In genomic region chr11:33860926-33861325, GRCh38 we compare ENCODE assay signal across 28 cellular contexts. TPM values are rescaled to one million over a fixed set of nuclear protein-coding genes. Genes with fewer than 3 reads are reported as not detected.
DNase-seq lines count a peak whose midpoint lies in the region; ATAC-seq and TF ChIP-seq lines count a peak whose summit lies in the region.
"Had no signal": no experiment of that assay in that cellular context is flagged by ENCODE, and none has a peak within 500 bp of the region (broad histone marks: within the 10 kb centered on the region; RNA-seq: fewer than 3 reads in every experiment).

No MANE protein-coding gene starts in this region.

- DNase-seq in NCI-H1092 (lab: John Stamatoyannopoulos, UW) (peak; percentile 52), WERI-Rb-1 (no peak), left colon (no peak), prostate gland (ENCODE audit: low spot score) (peak; percentile 22), NCI-H1694 treated with DMSO at 0.1 percent for 48 hours (lab: John Stamatoyannopoulos, UW) (no peak), GM10248 (ENCODE audit: extremely low spot score) (no peak)
- no peak for DNase-seq in stimulated activated CD4-positive, alpha-beta T cell treated with anti-CD3 and anti-CD28 coated beads, Interleukin-2, amount 100 ng/mL, for 48 hours
- DNase-seq: activated CD4-positive, alpha-beta T cell treated with anti-CD3 and anti-CD28 coated beads, Interleukin-2, amount 50 U/mL, for 4 hours; activated CD8-positive, alpha-beta memory T cell treated with anti-CD3 and anti-CD28 coated beads, Interleukin-2, amount 10 ng/mL, durations not matched to agents 7 days and 5 days; activated gamma-delta T cell; activated naive CD8-positive, alpha-beta T cell treated with anti-CD3 and anti-CD28 coated beads for 36 hours; activated T-cell treated with anti-CD3 and anti-CD28 coated beads, Interleukin-2, amount 50 U/mL, for 4 hours; anterior cingulate cortex; CD8-positive, alpha-beta T cell; cortex of kidney; effector memory CD4-positive, alpha-beta T cell; erythroblast; GOT3; immature natural killer cell; KBM-7; left ventricle myocardium inferior; mesendoderm; NCI-H510A treated with DMSO at 0.1 percent for 48 hours; PC-9; T-helper 17 cell; transverse colon had no signal

- CTCF ChIA-PET in GM10248 (lab: Yijun Ruan, JAX), result interaction anchor here (1.4 to 10.2 kb wide), 5 partner anchors 31 to 127 kb away, joined by 4 to 199 read pairs (median 26); no protein-coding TSS in a partner anchor

- no peaks in the 10 kb centered on the region for H3K9me3 ChIP-seq in WERI-Rb-1 (ENCODE audit: severe bottlenecking)
- no peaks in the 10 kb centered on the region for H3K9me3 ChIP-seq in prostate gland
- H3K9me3 ChIP-seq: left ventricle myocardium inferior, transverse colon had no signal

- no peak overlapping the region for H3K4me3 ChIP-seq in WERI-Rb-1 (ENCODE audit: low read depth, low read length)
- H3K4me3 ChIP-seq in prostate gland, result no peak overlapping the region
- H3K4me3 ChIP-seq: cardiac muscle cell, left ventricle myocardium inferior, PC-9, transverse colon had no signal

- intact Hi-C loops in left colon (cut with DNase I, micrococcal nuclease) (no loop called here), prostate gland (cut with DNase I) (no loop called here)

- TF ChIP-seq POLR2A in prostate gland (IDR thresholded peaks at IDR 0.05), result no peak

- POLR2A ChIA-PET in GM10248 (lab: Yijun Ruan, JAX), result no interaction called here

- TF ChIP-seq CTCF in WERI-Rb-1 (IDR thresholded peaks at IDR 0.05; ENCODE audit: low read depth, low read length) (no peak), prostate gland (IDR thresholded peaks at IDR 0.05) (no peak), GM10248 (IDR thresholded peaks at IDR 0.05; ENCODE audit: control extremely low read depth, extremely low read depth, low read depth, missing control alignments) (no peak)

- WGBS in prostate gland, result 52% methylated on average over 5 of the region's 5 CpGs

- peak overlapping the region; percentile 67 for H3K27ac ChIP-seq in WERI-Rb-1
- H3K27ac ChIP-seq in prostate gland, result no peak overlapping the region
- H3K27ac ChIP-seq: cardiac muscle cell, left ventricle myocardium inferior, PC-9, transverse colon had no signal

- ATAC-seq in left colon, result peak; percentile 56
- ATAC-seq: activated CD8-positive, alpha-beta memory T cell treated with anti-CD3 and anti-CD28 coated beads, Interleukin-2, amount 10 ng/mL, durations not matched to agents 7 days and 5 days; activated T-cell treated with anti-CD3 and anti-CD28 coated beads, Interleukin-2, amount 50 U/mL, for 4 hours; CD8-positive, alpha-beta T cell; stimulated activated memory B cell treated with anti-CD40 and anti-IgM and Interleukin-4, amounts not matched to agents 10 μg/mL and 1 μg/mL and 100 μg/mL, for 72 hours; T-helper 17 cell had no signal

- no peaks in the 10 kb centered on the region for H3K4me1 ChIP-seq in prostate gland (replicated peaks)
- H3K4me1 ChIP-seq: transverse colon had no signal

- H3K27me3 ChIP-seq in WERI-Rb-1 (ENCODE audit: insufficient read depth, low read depth, severe bottlenecking) (no peaks in the 10 kb centered on the region), prostate gland (replicated peaks; ENCODE audit: insufficient read depth) (no peaks in the 10 kb centered on the region)

- no peaks in the 10 kb centered on the region for H3K36me3 ChIP-seq in WERI-Rb-1
- no peaks in the 10 kb centered on the region for H3K36me3 ChIP-seq in prostate gland
- H3K36me3 ChIP-seq: cardiac muscle cell, left ventricle myocardium inferior, transverse colon had no signal

RNA-seq across cellular contexts. Expression of gene LMO2, which starts 30.9 kb away (rescaled TPM):
- 1 to 10 TPM; 5.8 to 9.0 TPM for total RNA-seq in left colon
- total RNA-seq in prostate gland, result 10 to 100 TPM; 11.4 to 25.0 TPM
- total RNA-seq: activated CD8-positive, alpha-beta memory T cell treated with anti-CD3 and anti-CD28 coated beads, Interleukin-2, amount 10 ng/mL, durations not matched to agents 7 days and 5 days; CD8-positive, alpha-beta T cell had no signal

Comparison
In these comparisons a context has a peak if more than half of its experiments do, and no peak if none do; other contexts are left out.
1. DNase-seq: peak in NCI-H1092 (single experiment) and prostate gland (single experiment); none in WERI-Rb-1 (single experiment), left colon (0 of 2), NCI-H1694 treated with DMSO at 0.1 percent for 48 hours (single experiment), GM10248 (single experiment) and stimulated activated CD4-positive, alpha-beta T cell treated with anti-CD3 and anti-CD28 coated beads, Interleukin-2, amount 100 ng/mL, for 48 hours (0 of 2).